8 cellular contexts compared by ENCODE assay signal in genomic region chr19:2055871-2056809, GRCh38. TPM values are rescaled to one million over a fixed set of nuclear protein-coding genes. Genes with fewer than 3 reads are reported as not detected.
DNase-seq lines count a peak whose midpoint lies in the region; ATAC-seq and TF ChIP-seq lines count a peak whose summit lies in the region.

No MANE protein-coding gene starts in this region.

- no peak overlapping the region for H3K4me3 ChIP-seq in thyroid gland (replicated peaks in 1 of 3)

- peak; percentile 75 for DNase-seq in GM03348 (ENCODE audit: low spot score)
- peak; percentile 44 for DNase-seq in NCI-H510A (lab: John Stamatoyannopoulos, UW)
- DNase-seq in astrocyte of the hippocampus (ENCODE audit: low read depth, low spot score): peak; percentile 53
- peak; percentile 41 to 43 for DNase-seq in thyroid gland
- DNase-seq in stimulated activated CD4-positive, alpha-beta T cell treated with anti-CD3 and anti-CD28 coated beads, Interleukin-4, amount 100 ng/mL, for 24 hours: no peak

- ATAC-seq in GM18502 (IDR thresholded peaks at IDR 0.05; ENCODE audit: poor library complexity, unreplicated experiment) (no peak), HG02571 (IDR thresholded peaks at IDR 0.05; ENCODE audit: unreplicated experiment) (no peak)

- peak in 1 of 2 donors; percentile 29 for TF ChIP-seq POLR2A in thyroid gland (IDR thresholded peaks at IDR 0.05)

- H3K36me3 ChIP-seq in thyroid gland: no peaks in the 10 kb centered on the region

- no peaks in the 10 kb centered on the region for H3K27me3 ChIP-seq in layer of hippocampus (ENCODE audit: control insufficient read depth, insufficient read depth, low read length)
- H3K27me3 ChIP-seq in thyroid gland: no peaks in the 10 kb centered on the region

- intact Hi-C loops in thyroid gland (cut with DNase I): no loop called here

- TF ChIP-seq CTCF in thyroid gland (IDR thresholded peaks at IDR 0.05): no peak

- H3K9me3 ChIP-seq in thyroid gland: no peaks in the 10 kb centered on the region

- peak overlapping the region; percentile 83 for H3K27ac ChIP-seq in layer of hippocampus (ENCODE audit: low read depth, low read length)
- peak overlapping the region; percentile 88 to 100 (median 96) for H3K27ac ChIP-seq in thyroid gland

- H3K4me1 ChIP-seq in thyroid gland: peaks cover 52 to 85% of the 10 kb centered on the region in 2 donors

- 27 to 28% methylated on average over 10 to 14 of the region's 22 CpGs for WGBS in thyroid gland, 2 donors

RNA-seq across cellular contexts. Expression of gene MKNK2, which starts 5.1 kb away (rescaled TPM):
- total RNA-seq in thyroid gland: 100 to 1,000 TPM; 106 to 161 (median 123) TPM

RNA-seq across cellular contexts. Expression of gene MOB3A, which starts 40.0 kb away (rescaled TPM):
- total RNA-seq in thyroid gland: 10 to 100 TPM; 18.5 to 40.4 (median 26.6) TPM

RNA-seq across cellular contexts. Expression of gene IZUMO4, which starts 40.6 kb away (rescaled TPM):
- 1 to 10 TPM; 1.1 to 4.2 (median 2.9) TPM for total RNA-seq in thyroid gland

RNA-seq across cellular contexts. Expression of gene BTBD2, which starts 40.6 kb away (rescaled TPM):
- total RNA-seq in thyroid gland: 10 to 100 TPM; 74.8 to 89.9 (median 76.2) TPM
